ENCODE assay signal across 8 cellular contexts in the genomic region with DNA sequence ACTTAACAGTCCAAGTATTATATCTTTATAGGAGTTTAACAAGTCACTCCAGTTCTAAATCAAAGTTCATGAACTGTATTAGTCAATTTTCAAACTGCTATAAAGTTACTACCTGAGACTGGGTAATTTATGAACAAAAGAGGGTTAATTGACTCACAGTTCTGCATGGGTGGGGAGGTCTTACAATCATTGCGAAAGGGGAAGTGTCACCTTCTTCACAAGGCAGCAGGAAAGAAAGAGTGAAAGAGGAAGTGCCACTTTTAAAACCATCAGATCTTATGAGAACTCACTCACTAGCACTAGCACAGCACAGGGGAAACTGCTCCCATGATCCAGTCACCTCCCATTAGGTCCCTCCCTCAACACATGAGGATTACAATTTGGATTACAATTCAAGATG.
DNase-seq lines count a peak whose midpoint lies in the region; ATAC-seq, FAIRE-seq and TF ChIP-seq lines count a peak whose summit lies in the region.

No MANE protein-coding gene starts in this region.

- H3K9ac ChIP-seq in MM.1S (ENCODE audit: low read length), result no peak overlapping the region
- no peak overlapping the region for H3K9ac ChIP-seq in kidney (ENCODE audit: low read length in 2 of 2)

- H3K9me3 ChIP-seq in MM.1S (replicated peaks; ENCODE audit: insufficient read depth, low read length), result no peaks in the 10 kb centered on the region
- peaks cover 0 to 6% of the 10 kb centered on the region in 2 donors for H3K9me3 ChIP-seq in kidney (ENCODE audit: control insufficient read depth in 1 of 2, low read length in 2 of 2)

- H3F3A ChIP-seq in MM.1S (ENCODE audit: insufficient read depth, low read length), result peaks cover 14% of the 10 kb centered on the region

- ATAC-seq in GM18519 (IDR thresholded peaks at IDR 0.05; ENCODE audit: low FRiP score, unreplicated experiment), result peak; percentile 99
- ATAC-seq in HG02571 (IDR thresholded peaks at IDR 0.05; ENCODE audit: unreplicated experiment), result peak; percentile 98

- no peak for FAIRE-seq in kidney (lab: Jason Lieb, UNC)

- H3K4me1 ChIP-seq in MM.1S (ENCODE audit: low read length) (peaks cover 27% of the 10 kb centered on the region), kidney (ENCODE audit: control insufficient read depth in 1 of 2, insufficient read depth in 1 of 2, low read depth in 1 of 2, low read length in 2 of 2) (no peaks in the 10 kb centered on the region)

- H3K27me3 ChIP-seq in MM.1S (replicated peaks; ENCODE audit: insufficient read depth, low read length), result no peaks in the 10 kb centered on the region

- no peak overlapping the region for H3K4me3 ChIP-seq in MM.1S (ENCODE audit: low read length)
- H3K4me3 ChIP-seq in kidney (ENCODE audit: low read length in 2 of 2), result no peak overlapping the region

- intact Hi-C loops in kidney (cut with DNase I), result no loop called here

- in situ Hi-C loops in ACHN (cut with HindIII; ENCODE audit: low pct_ligation_motif_present, low pct_unique_long_range_greater_than_20kb, low sequenced_read_pairs), result no loop called here

- H3K36me3 ChIP-seq in MM.1S (replicated peaks; ENCODE audit: insufficient read depth, low read length) (no peaks in the 10 kb centered on the region), kidney (ENCODE audit: control insufficient read depth in 1 of 2, insufficient read depth in 2 of 2, low read length in 2 of 2) (no peaks in the 10 kb centered on the region)

- DNase-seq in MM.1S, result peak; percentile 58
- peak; percentile 71 for DNase-seq in kidney tubule cell (ENCODE audit: low spot score)
- DNase-seq in iPS-NIHi11 (ENCODE audit: low spot score), result no peak
- DNase-seq in ACHN, result no peak
- DNase-seq in GM19238 (ENCODE audit: insufficient read length, low spot score), result no peak
- no peak for DNase-seq in kidney

- H3K4me2 ChIP-seq in MM.1S (ENCODE audit: low read depth, low read length), result peak overlapping the region; percentile 20; the same call in 1 of the 2 replicates

- no peaks in the 10 kb centered on the region for H3K9me2 ChIP-seq in MM.1S (replicated peaks; ENCODE audit: insufficient read depth, low read length)

- no peak for TF ChIP-seq CTCF in MM.1S (IDR thresholded peaks at IDR 0.05; ENCODE audit: low read length)
- TF ChIP-seq CTCF in kidney (IDR thresholded peaks at IDR 0.05; ENCODE audit: borderline replicate concordance, extremely low read depth, insufficient read depth), result no peak

- H3K79me2 ChIP-seq in MM.1S (ENCODE audit: low read length), result no peaks in the 10 kb centered on the region

- H3K27ac ChIP-seq in MM.1S (ENCODE audit: low read length) (no peak overlapping the region), kidney (ENCODE audit: low read depth in 2 of 2, low read length in 2 of 2) (no peak overlapping the region)

- no peaks in the 10 kb centered on the region for H4K20me1 ChIP-seq in MM.1S (ENCODE audit: insufficient read depth, low read length)

- H2AFZ ChIP-seq in MM.1S (ENCODE audit: low read length), result no peak overlapping the region

Comparison
In these comparisons a context has a peak if more than half of its experiments do, and no peak if none do; other contexts are left out.
1. DNase-seq: peak in MM.1S (single experiment) and kidney tubule cell (single experiment); none in iPS-NIHi11 (single experiment), ACHN (single experiment), GM19238 (single experiment) and kidney (single experiment).